ENCODE assay signal across 25 cellular contexts in genomic region chr12:131674373-131674772, GRCh38. TPM values are rescaled to one million over a fixed set of nuclear protein-coding genes. Genes with fewer than 3 reads are reported as not detected.
A peak's percentile ranks its signal among the peaks of the same experiment; 100 is the strongest.
DNase-seq lines count a peak whose midpoint lies in the region; ATAC-seq lines count a peak whose summit lies in the region.
"Had no signal": no experiment of that assay in that cellular context is flagged by ENCODE, and none has a peak within 500 bp of the region (broad histone marks: within the 10 kb centered on the region; RNA-seq: fewer than 3 reads in every experiment).

No MANE protein-coding gene starts in this region.

- H3K79me1 ChIP-seq in neuronal stem cell (ENCODE audit: low read depth, low read length) = no peaks in the 10 kb centered on the region

- H2BK5ac ChIP-seq in neuronal stem cell (ENCODE audit: low read length) = no peak overlapping the region

- no peak overlapping the region for H3K4ac ChIP-seq in neuronal stem cell (ENCODE audit: low read length)

- no peak overlapping the region for H4K8ac ChIP-seq in neuronal stem cell (ENCODE audit: low read depth, low read length)

- no peak overlapping the region for H4K91ac ChIP-seq in neuronal stem cell (ENCODE audit: low read depth, low read length, poor library complexity)

- no peaks in the 10 kb centered on the region for H3K4me1 Mint-ChIP-seq in activated T-cell treated with anti-CD3 and anti-CD28 coated beads, Interleukin-2, amount 50 U/mL, for 24 hours (ENCODE audit: low read depth)
- H3K4me1 Mint-ChIP-seq: B cell, GM23338, H9 had no signal

- H3K9me3 ChIP-seq in neuronal stem cell (replicated peaks in 1 of 2; ENCODE audit: control insufficient read depth in 2 of 2, insufficient read depth in 1 of 2, low read depth in 1 of 2, low read length in 2 of 2) = peaks cover 7 to 8% of the 10 kb centered on the region in 2 donors
- H3K9me3 ChIP-seq: Caco-2, MG63, SK-N-SH had no signal

- no peak overlapping the region for H2AK5ac ChIP-seq in neuronal stem cell (ENCODE audit: low read depth, low read length)

- WGBS in neuronal stem cell (ENCODE audit: extremely low coverage in 2 of 2, insufficient read length in 2 of 2, insufficient replicate concordance in 1 of 2), 2 donors = no CpG with 5 or more reads among the region's 6 CpGs

- H3K4me1 ChIP-seq in neuronal stem cell (ENCODE audit: control insufficient read depth in 2 of 2, insufficient read depth in 1 of 2, low read depth in 1 of 2, low read length in 2 of 2) = no peaks in the 10 kb centered on the region
- H3K4me1 ChIP-seq: Caco-2, Peyer's patch had no signal

- H3K23ac ChIP-seq in neuronal stem cell (ENCODE audit: low read depth, low read length, poor library complexity) = peak overlapping the region; percentile 83

- no peak overlapping the region for H2BK15ac ChIP-seq in neuronal stem cell (ENCODE audit: low read length)

- no peak overlapping the region for H2BK120ac ChIP-seq in neuronal stem cell (ENCODE audit: low read depth, low read length)

- H3K27ac Mint-ChIP-seq in activated T-cell treated with anti-CD3 and anti-CD28 coated beads, Interleukin-2, amount 50 U/mL, for 24 hours = no peak overlapping the region
- H3K27ac Mint-ChIP-seq: B cell; CD8-positive, alpha-beta T cell; GM23338; H9; HFFc6 had no signal

- H3K4me3 ChIP-seq in neuronal stem cell (ENCODE audit: low read length in 2 of 2) = no peak overlapping the region
- H3K4me3 ChIP-seq: GM23338, MG63, Peyer's patch had no signal

- no peak overlapping the region for H3K4me3 Mint-ChIP-seq in activated T-cell treated with anti-CD3 and anti-CD28 coated beads, Interleukin-2, amount 50 U/mL, for 24 hours
- H3K4me3 Mint-ChIP-seq: B cell; CD8-positive, alpha-beta T cell; GM23338; H9; HFFc6 had no signal

- H3K36me3 Mint-ChIP-seq in activated T-cell treated with anti-CD3 and anti-CD28 coated beads, Interleukin-2, amount 50 U/mL, for 24 hours (ENCODE audit: low read depth) = no peaks in the 10 kb centered on the region
- H3K36me3 Mint-ChIP-seq: CD8-positive, alpha-beta T cell had no signal

- no peak overlapping the region for H3K9ac ChIP-seq in neuronal stem cell (ENCODE audit: low read depth, low read length, poor library complexity)
- H3K9ac ChIP-seq: SK-N-SH had no signal

- H3K27ac ChIP-seq in neuronal stem cell (replicated peaks; ENCODE audit: low read length) = no peak overlapping the region
- H3K27ac ChIP-seq: 22Rv1, C4-2B, Peyer's patch had no signal

- no peaks in the 10 kb centered on the region for H3K9me3 Mint-ChIP-seq in activated T-cell treated with anti-CD3 and anti-CD28 coated beads, Interleukin-2, amount 50 U/mL, for 24 hours
- H3K9me3 Mint-ChIP-seq: HFFc6 had no signal

- DNase-seq in activated effector memory CD4-positive, alpha-beta T cell treated with anti-CD3 and anti-CD28 coated beads, Interleukin-2, amount 50 U/mL, for 16 hours = peak; percentile 43
- no peak for DNase-seq in activated effector memory CD4-positive, alpha-beta T cell treated with Interleukin-2 at 50 U/mL for 16 hours
- DNase-seq in ecto neural progenitor cell (ENCODE audit: low spot score) = peak; percentile 43
- no peak for DNase-seq in neuronal stem cell (ENCODE audit: low spot score)
- DNase-seq in activated T-cell treated with anti-CD3 and anti-CD28 coated beads, Interleukin-2, amount 50 U/mL, for 24 hours = no peak
- no peak for DNase-seq in RPMI8226
- DNase-seq in NCI-H187 (lab: John Stamatoyannopoulos, UW) = no peak
- DNase-seq: CD8-positive, alpha-beta T cell; GF-D8; H9; HFFc6; KG1; NCI-H2029 treated with DMSO at 0.1 percent for 48 hours; NCI-H510A; NCI-H69; OCI-M1 had no signal

- ATAC-seq in GM18520 (IDR thresholded peaks at IDR 0.05; ENCODE audit: unreplicated experiment) = no peak
- ATAC-seq: CD8-positive, alpha-beta T cell; GM23338 had no signal

- no peak overlapping the region for H3K18ac ChIP-seq in neuronal stem cell (ENCODE audit: low read length)

- H3K4me2 ChIP-seq in neuronal stem cell (ENCODE audit: insufficient read depth, low read length, poor library complexity, severe bottlenecking) = no peak overlapping the region
- H3K4me2 ChIP-seq: GM23338, SK-N-SH had no signal

- peaks cover 13% of the 10 kb centered on the region for H3K27me3 Mint-ChIP-seq in activated T-cell treated with anti-CD3 and anti-CD28 coated beads, Interleukin-2, amount 50 U/mL, for 24 hours

- H3K36me3 ChIP-seq in neuronal stem cell (replicated peaks in 1 of 2; ENCODE audit: control insufficient read depth in 2 of 2, insufficient read depth in 2 of 2, low read length in 2 of 2) = no peaks in the 10 kb centered on the region
- H3K36me3 ChIP-seq: MG63, Peyer's patch had no signal

- H3K14ac ChIP-seq in neuronal stem cell (ENCODE audit: low read length) = no peak overlapping the region

- no peaks in the 10 kb centered on the region for H3K27me3 ChIP-seq in neuronal stem cell (ENCODE audit: control insufficient read depth in 3 of 3, insufficient read depth in 3 of 3, low read depth in 1 of 3, low read length in 3 of 3)
- H3K27me3 ChIP-seq: Peyer's patch had no signal

- H2AFZ ChIP-seq in neuronal stem cell (ENCODE audit: low read length) = no peak overlapping the region
- H2AFZ ChIP-seq: GM23338 had no signal

- no peak overlapping the region for H2BK12ac ChIP-seq in neuronal stem cell (ENCODE audit: low read length)

RNA-seq across cellular contexts. Expression of gene SFSWAP, which starts 36.5 kb away (rescaled TPM):
- 48.1 TPM for polyA plus RNA-seq in neuronal stem cell (2013, experiment 1 of 2)
- 50.5 TPM for polyA plus RNA-seq in neuronal stem cell (2013, experiment 2 of 2)

Comparison
In these comparisons a context has a peak if more than half of its experiments do, and no peak if none do; other contexts are left out.
1. DNase-seq: peak in activated effector memory CD4-positive, alpha-beta T cell treated with anti-CD3 and anti-CD28 coated beads, Interleukin-2, amount 50 U/mL, for 16 hours (single experiment) and ecto neural progenitor cell (single experiment); none in activated effector memory CD4-positive, alpha-beta T cell treated with Interleukin-2 at 50 U/mL for 16 hours (single experiment), neuronal stem cell (single experiment), activated T-cell treated with anti-CD3 and anti-CD28 coated beads, Interleukin-2, amount 50 U/mL, for 24 hours (single experiment), RPMI8226 (single experiment) and NCI-H187 (0 of 2).